31 cellular contexts compared by ENCODE assay signal in genomic region chr11:33290319-33290718, GRCh38. TPM values are rescaled to one million over a fixed set of nuclear protein-coding genes. Genes with fewer than 3 reads are reported as not detected.
DNase-seq lines count a peak whose midpoint lies in the region; ATAC-seq, FAIRE-seq and TF ChIP-seq lines count a peak whose summit lies in the region.
"Had no signal": no experiment of that assay in that cellular context is flagged by ENCODE, and none has a peak within 500 bp of the region (broad histone marks: within the 10 kb centered on the region; RNA-seq: fewer than 3 reads in every experiment).

No MANE protein-coding gene starts in this region.

- H3K36me3 ChIP-seq in MM.1S (replicated peaks; ENCODE audit: insufficient read depth, low read length) = no peaks in the 10 kb centered on the region
- peaks cover 0 to 19% of the 10 kb centered on the region in 2 donors for H3K36me3 ChIP-seq in gastroesophageal sphincter
- H3K36me3 ChIP-seq in pancreas = peaks cover 0 to 4% (median 0%) of the 10 kb centered on the region in 3 donors
- H3K36me3 ChIP-seq: adrenal gland had no signal

- H3K4me3 ChIP-seq in MM.1S (ENCODE audit: low read length) (no peak overlapping the region), gastroesophageal sphincter (no peak overlapping the region), pancreas (no peak overlapping the region)
- H3K4me3 ChIP-seq: adrenal gland, BLaER1, MG63 had no signal

- no peak for TF ChIP-seq POLR2A in gastroesophageal sphincter (IDR thresholded peaks at IDR 0.05)

- intact Hi-C loops in pancreas (cut with DNase I) = no loop called here

- no peak overlapping the region for H2AFZ ChIP-seq in MM.1S (ENCODE audit: low read length)

- DNase-seq in MM.1S (no peak), pancreas (no peak), superior temporal gyrus (ENCODE audit: extremely low spot score) (peak; percentile 67), RPMI8226 (no peak)
- DNase-seq in stimulated activated naive CD8-positive, alpha-beta T cell treated with anti-CD3 and anti-CD28 coated beads, Interleukin-15, Interleukin-2, amounts not matched to agents 100 U/mL and 50 U/mL, for 24 hours = no peak
- DNase-seq: activated CD4-positive, alpha-beta T cell treated with anti-CD3 and anti-CD28 coated beads for 48 hours; activated naive CD4-positive, alpha-beta T cell treated with anti-CD3 and anti-CD28 coated beads, Interleukin-2, amount 10 ng/mL, durations not matched to agents 7 days and 5 days; adrenal gland; DMS53; GDM1; HCEC 1CT; immature natural killer cell; KBM-7; mesendoderm; MG63; naive B cell; NCI-H1436 treated with DMSO at 0.1 percent for 48 hours; NCI-H2081 treated with DMSO at 0.1 percent for 48 hours; NCI-H2227 treated with DMSO at 0.1 percent for 48 hours; NCI-H526 treated with DMSO at 0.1 percent for 48 hours; NK-92 treated with Interleukin-12 subunit alpha and Interleukin-12 subunit beta, amount 100 ng/mL, for 24 hours; SHP77; stimulated activated CD4-positive, alpha-beta T cell treated with anti-CD3 and anti-CD28 coated beads, Interleukin-1b, Interleukin-23, amount 100 ng/mL, for 48 hours; T-helper 9 cell; WERI-Rb-1 had no signal

- no peak for TF ChIP-seq EP300 in gastroesophageal sphincter (IDR thresholded peaks at IDR 0.05)

- TF ChIP-seq CTCF in MM.1S (IDR thresholded peaks at IDR 0.05; ENCODE audit: low read length) = no peak
- TF ChIP-seq CTCF in gastroesophageal sphincter (IDR thresholded peaks at IDR 0.05) = no peak
- no peak for TF ChIP-seq CTCF in pancreas (IDR thresholded peaks at IDR 0.05)

- H3K27me3 ChIP-seq in MM.1S (replicated peaks; ENCODE audit: insufficient read depth, low read length) (no peaks in the 10 kb centered on the region), gastroesophageal sphincter (no peaks in the 10 kb centered on the region), pancreas (no peaks in the 10 kb centered on the region)
- H3K27me3 ChIP-seq: adrenal gland, BLaER1, MG63, neutrophil had no signal

- H3K4me2 ChIP-seq in MM.1S (ENCODE audit: low read depth, low read length) = peak overlapping the region; percentile 60; the same call in 1 of the 2 replicates
- H3K4me2 ChIP-seq: BLaER1 had no signal

- H3K4me1 ChIP-seq in MM.1S (ENCODE audit: low read length) (peaks cover 20% of the 10 kb centered on the region), gastroesophageal sphincter (peaks cover 8 to 91% (median 12%) of the 10 kb centered on the region in 3 donors), pancreas (peaks cover 14 to 26% (median 24%) of the 10 kb centered on the region in 3 donors)
- H3K4me1 ChIP-seq: BLaER1 had no signal

- 7 to 23% methylated on average over 1 of the region's 1 CpG for WGBS in gastroesophageal sphincter (ENCODE audit: low coverage in 1 of 2), 2 donors
- 52 to 73% methylated on average over 1 of the region's 1 CpG for WGBS in pancreas, 2 donors

- H3F3A ChIP-seq in MM.1S (ENCODE audit: insufficient read depth, low read length) = no peaks in the 10 kb centered on the region

- H3K27ac ChIP-seq in MM.1S (ENCODE audit: low read length) (peak overlapping the region; percentile 58; the same call in 1 of the 2 replicates), gastroesophageal sphincter (peak overlapping the region in 3 of 4 donors; percentile 76 to 86 (median 76)), pancreas (no peak overlapping the region)
- H3K27ac ChIP-seq: adrenal gland, BLaER1, neutrophil, WERI-Rb-1 had no signal

- no peak overlapping the region for H3K9ac ChIP-seq in MM.1S (ENCODE audit: low read length)
- H3K9ac ChIP-seq: BLaER1 had no signal

- ATAC-seq in gastroesophageal sphincter (no peak), pancreas (no peak), SK-N-SH treated with all-trans-retinoic acid at 6 μM for 48 hours (no peak)
- no peak for ATAC-seq in stimulated activated naive CD8-positive, alpha-beta T cell treated with anti-CD3 and anti-CD28 coated beads, Interleukin-15, Interleukin-2, amounts not matched to agents 100 U/mL and 50 U/mL, for 24 hours
- ATAC-seq: activated T-helper 17 cell treated with anti-CD3 and anti-CD28 coated beads, Interleukin-2, amount 50 U/mL, for 72 hours had no signal

- H3K9me3 ChIP-seq in MM.1S (replicated peaks; ENCODE audit: insufficient read depth, low read length) = no peaks in the 10 kb centered on the region
- no peaks in the 10 kb centered on the region for H3K9me3 ChIP-seq in gastroesophageal sphincter
- no peaks in the 10 kb centered on the region for H3K9me3 ChIP-seq in pancreas
- H3K9me3 ChIP-seq: adrenal gland, MG63, neutrophil had no signal

- H3K9me2 ChIP-seq in MM.1S (replicated peaks; ENCODE audit: insufficient read depth, low read length) = no peaks in the 10 kb centered on the region

- no peaks in the 10 kb centered on the region for H4K20me1 ChIP-seq in MM.1S (ENCODE audit: insufficient read depth, low read length)

- peak; percentile 43 for FAIRE-seq in pancreas (lab: Jason Lieb, UNC)
- FAIRE-seq: endothelial cell of umbilical vein had no signal

- peaks cover 48% of the 10 kb centered on the region for H3K79me2 ChIP-seq in MM.1S (ENCODE audit: low read length)

TF ChIP-seq in SK-N-SH treated with all-trans-retinoic acid at 6 μM for 48 hours, 23 proteins besides CTCF, POLR2A, EP300 and RAD21:
- TF ChIP-seq PPARA (CRISPR knock-in tag; IDR thresholded peaks at IDR 0.05; ENCODE audit: borderline replicate concordance) = no peak
- TF ChIP-seq ZFP30 (CRISPR knock-in tag; IDR thresholded peaks at IDR 0.05) = no peak
- TF ChIP-seq CSDC2 (CRISPR knock-in tag; IDR thresholded peaks at IDR 0.05) = no peak
- no peak for TF ChIP-seq RARB (CRISPR knock-in tag; IDR thresholded peaks at IDR 0.05)
- TF ChIP-seq BACH2 (CRISPR knock-in tag; IDR thresholded peaks at IDR 0.05; ENCODE audit: borderline replicate concordance) = no peak
- TF ChIP-seq ZFP3 (CRISPR knock-in tag; IDR thresholded peaks at IDR 0.05) = no peak
- TF ChIP-seq TCF4 (CRISPR knock-in tag; IDR thresholded peaks at IDR 0.05; ENCODE audit: borderline replicate concordance) = no peak
- no peak for TF ChIP-seq ZC3H10 (CRISPR knock-in tag; IDR thresholded peaks at IDR 0.05)
- TF ChIP-seq POU6F1 (CRISPR knock-in tag; IDR thresholded peaks at IDR 0.05; ENCODE audit: borderline replicate concordance, low read depth) = no peak
- no peak for TF ChIP-seq ZNF8 (CRISPR knock-in tag; IDR thresholded peaks at IDR 0.05)
- TF ChIP-seq TOX (CRISPR knock-in tag; IDR thresholded peaks at IDR 0.05; ENCODE audit: borderline replicate concordance) = no peak
- no peak for TF ChIP-seq CSRNP3 (CRISPR knock-in tag; IDR thresholded peaks at IDR 0.05)
- TF ChIP-seq OSR1 (CRISPR knock-in tag; IDR thresholded peaks at IDR 0.05) = no peak
- no peak for TF ChIP-seq SNAI2 (CRISPR knock-in tag; IDR thresholded peaks at IDR 0.05)
- TF ChIP-seq ESRRG (CRISPR knock-in tag; IDR thresholded peaks at IDR 0.05) = no peak
- TF ChIP-seq ARNTL (CRISPR knock-in tag; IDR thresholded peaks at IDR 0.05; ENCODE audit: borderline replicate concordance, low read depth) = no peak
TF ChIP-seq in SK-N-SH treated with all-trans-retinoic acid at 6 μM for 48 hours: peak in this region for 0.

RNA-seq across cellular contexts. Expression of gene HIPK3, which starts 33.1 kb away (rescaled TPM):
- total RNA-seq in gastroesophageal sphincter = 100 to 1,000 TPM; 292 to 331 (median 308) TPM
- total RNA-seq in pancreas = 10 to 100 TPM; 37.6 to 75.2 (median 48.4) TPM
- polyA plus RNA-seq in pancreas = 10 to 100 TPM in 1 of 2 donors, 1 to 10 TPM in 1; 8.8 to 17.6 TPM

Comparison
In these comparisons a context has a peak if more than half of its experiments do, and no peak if none do; other contexts are left out.
1. H3K27ac ChIP-seq: peak in MM.1S (single experiment) and gastroesophageal sphincter (3 of 4); none in pancreas (0 of 4).